ENCODE assay signal across 1 cellular context in the genomic region with DNA sequence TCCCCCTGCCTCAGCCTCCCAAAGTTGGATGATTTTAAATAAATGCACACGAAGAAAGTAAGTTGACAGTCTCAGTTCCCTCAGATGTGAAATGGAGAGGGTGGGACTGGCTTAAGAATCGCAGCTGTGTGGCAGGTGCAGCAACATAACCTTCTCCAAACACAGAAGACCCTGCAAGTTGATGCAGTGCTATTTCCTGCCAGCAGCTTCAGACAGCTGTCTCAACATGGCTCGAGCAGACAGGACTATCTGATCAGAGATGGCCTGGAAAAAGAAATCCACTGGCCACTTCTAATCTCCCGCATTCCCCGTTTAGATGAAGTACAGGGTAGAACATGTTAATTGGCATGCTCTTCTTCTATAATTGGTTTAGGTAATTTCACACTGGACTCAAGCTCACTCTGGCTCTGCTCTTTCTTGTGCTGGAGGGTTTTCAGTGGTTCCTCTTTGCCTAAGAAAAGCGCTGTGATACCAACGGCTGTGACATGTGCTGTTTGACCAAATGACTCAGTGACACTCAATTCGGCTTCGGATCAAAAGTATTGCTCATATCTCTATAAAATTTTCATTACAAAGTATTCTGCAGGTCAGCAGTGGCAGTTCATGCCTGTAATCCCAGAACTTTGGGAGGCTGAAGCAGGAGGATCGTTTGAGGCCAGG.
TF ChIP-seq lines count a peak whose summit lies in the region.

No MANE protein-coding gene starts in this region.

TF ChIP-seq in GM12878, 131 proteins besides CTCF, POLR2A, EP300 and RAD21 (continued from another document and continues in another):
- TF ChIP-seq, protein P1, sequence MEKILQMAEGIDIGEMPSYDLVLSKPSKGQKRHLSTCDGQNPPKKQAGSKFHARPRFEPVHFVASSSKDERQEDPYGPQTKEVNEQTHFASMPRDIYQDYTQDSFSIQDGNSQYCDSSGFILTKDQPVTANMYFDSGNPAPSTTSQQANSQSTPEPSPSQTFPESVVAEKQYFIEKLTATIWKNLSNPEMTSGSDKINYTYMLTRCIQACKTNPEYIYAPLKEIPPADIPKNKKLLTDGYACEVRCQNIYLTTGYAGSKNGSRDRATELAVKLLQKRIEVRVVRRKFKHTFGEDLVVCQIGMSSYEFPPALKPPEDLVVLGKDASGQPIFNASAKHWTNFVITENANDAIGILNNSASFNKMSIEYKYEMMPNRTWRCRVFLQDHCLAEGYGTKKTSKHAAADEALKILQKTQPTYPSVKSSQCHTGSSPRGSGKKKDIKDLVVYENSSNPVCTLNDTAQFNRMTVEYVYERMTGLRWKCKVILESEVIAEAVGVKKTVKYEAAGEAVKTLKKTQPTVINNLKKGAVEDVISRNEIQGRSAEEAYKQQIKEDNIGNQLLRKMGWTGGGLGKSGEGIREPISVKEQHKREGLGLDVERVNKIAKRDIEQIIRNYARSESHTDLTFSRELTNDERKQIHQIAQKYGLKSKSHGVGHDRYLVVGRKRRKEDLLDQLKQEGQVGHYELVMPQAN (conservative IDR thresholded peaks at IDR 0.05): no peak
- TF ChIP-seq NR2C1 (IDR thresholded peaks at IDR 0.05) (no peak), TAF1 (IDR thresholded peaks at IDR 0.05; ENCODE audit: borderline replicate concordance, low read depth, low read length) (peak; percentile 20; the same call in 1 of the 2 replicates), NR2F1 (conservative IDR thresholded peaks at IDR 0.05) (no peak), SP1 (IDR thresholded peaks at IDR 0.05; ENCODE audit: low read depth, low read length) (no peak), CBFB (IDR thresholded peaks at IDR 0.05; ENCODE audit: low read depth) (no peak), TCF3 (IDR thresholded peaks at IDR 0.05; ENCODE audit: borderline replicate concordance, insufficient read depth, low read depth, low read length) (peak; percentile 95), RBBP5 (conservative IDR thresholded peaks at IDR 0.05) (no peak), CHD2 (IDR thresholded peaks at IDR 0.05; ENCODE audit: borderline replicate concordance, low read depth, low read length) (no peak), CBX5 (IDR thresholded peaks at IDR 0.05; ENCODE audit: low read depth) (0 out of 2 replicates have a peak, but pooled peaks have one; percentile 12), HCFC1 (IDR thresholded peaks at IDR 0.05; ENCODE audit: low read length) (no peak), RB1 (IDR thresholded peaks at IDR 0.05; ENCODE audit: borderline replicate concordance) (no peak), CHD1 (IDR thresholded peaks at IDR 0.05; ENCODE audit: low read depth, low read length) (no peak), YBX1 (IDR thresholded peaks at IDR 0.05) (no peak), RFX5 (IDR thresholded peaks at IDR 0.05; ENCODE audit: low read depth, low read length) (no peak), MXI1 (IDR thresholded peaks at IDR 0.05; ENCODE audit: low read depth, low read length) (no peak), ESRRA (IDR thresholded peaks at IDR 0.05; ENCODE audit: low read length) (no peak), IKZF1 (conservative IDR thresholded peaks at IDR 0.05) (peak; percentile 42; the same call in 1 of the 2 replicates), SMAD1 (IDR thresholded peaks at IDR 0.05; ENCODE audit: low read depth, partially characterized antibody) (no peak), HDAC6 (IDR thresholded peaks at IDR 0.05; ENCODE audit: unreplicated experiment) (no peak), PAX8 (IDR thresholded peaks at IDR 0.05) (no peak), SPI1 (IDR thresholded peaks at IDR 0.05; ENCODE audit: borderline replicate concordance, insufficient read depth, low read depth, low read length) (no peak), NFXL1 (IDR thresholded peaks at IDR 0.05; ENCODE audit: borderline replicate concordance) (no peak), TARDBP (IDR thresholded peaks at IDR 0.05; ENCODE audit: borderline replicate concordance) (no peak), ATF7 (IDR thresholded peaks at IDR 0.05; ENCODE audit: low read depth) (no peak), POU2F2 (IDR thresholded peaks at IDR 0.05; ENCODE audit: borderline replicate concordance, low read depth, low read length) (peak; percentile 11; the same call in 1 of the 3 replicates), TCF7 (IDR thresholded peaks at IDR 0.05; ENCODE audit: borderline replicate concordance) (no peak), KDM1A (IDR thresholded peaks at IDR 0.05; ENCODE audit: borderline replicate concordance) (no peak), KLF5 (IDR thresholded peaks at IDR 0.05; ENCODE audit: partially characterized antibody) (no peak), TCF12 (IDR thresholded peaks at IDR 0.05; ENCODE audit: low read depth, low read length) (peak; percentile 96), CREB1 (IDR thresholded peaks at IDR 0.05; ENCODE audit: low read depth) (0 out of 2 replicates have a peak, but pooled peaks have one; percentile 15), CEBPB (IDR thresholded peaks at IDR 0.05; ENCODE audit: borderline replicate concordance in 1 of 2, low read depth in 2 of 2, low read length in 2 of 2) (no peak), MTA2 (IDR thresholded peaks at IDR 0.05; ENCODE audit: low read depth) (0 out of 2 replicates have a peak, but pooled peaks have one; percentile 33), SMARCA5 (IDR thresholded peaks at IDR 0.05) (no peak), MYB (IDR thresholded peaks at IDR 0.05; ENCODE audit: borderline replicate concordance, low read depth, low read length) (no peak), IRF4 (IDR thresholded peaks at IDR 0.05; ENCODE audit: low read depth, low read length) (0 out of 2 replicates have a peak, but pooled peaks have one; percentile 3)
- TF ChIP-seq, protein P2, sequence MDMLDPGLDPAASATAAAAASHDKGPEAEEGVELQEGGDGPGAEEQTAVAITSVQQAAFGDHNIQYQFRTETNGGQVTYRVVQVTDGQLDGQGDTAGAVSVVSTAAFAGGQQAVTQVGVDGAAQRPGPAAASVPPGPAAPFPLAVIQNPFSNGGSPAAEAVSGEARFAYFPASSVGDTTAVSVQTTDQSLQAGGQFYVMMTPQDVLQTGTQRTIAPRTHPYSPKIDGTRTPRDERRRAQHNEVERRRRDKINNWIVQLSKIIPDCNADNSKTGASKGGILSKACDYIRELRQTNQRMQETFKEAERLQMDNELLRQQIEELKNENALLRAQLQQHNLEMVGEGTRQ (IDR thresholded peaks at IDR 0.05; ENCODE audit: borderline replicate concordance, low read depth, low read length): no peak
- TF ChIP-seq, protein P3, sequence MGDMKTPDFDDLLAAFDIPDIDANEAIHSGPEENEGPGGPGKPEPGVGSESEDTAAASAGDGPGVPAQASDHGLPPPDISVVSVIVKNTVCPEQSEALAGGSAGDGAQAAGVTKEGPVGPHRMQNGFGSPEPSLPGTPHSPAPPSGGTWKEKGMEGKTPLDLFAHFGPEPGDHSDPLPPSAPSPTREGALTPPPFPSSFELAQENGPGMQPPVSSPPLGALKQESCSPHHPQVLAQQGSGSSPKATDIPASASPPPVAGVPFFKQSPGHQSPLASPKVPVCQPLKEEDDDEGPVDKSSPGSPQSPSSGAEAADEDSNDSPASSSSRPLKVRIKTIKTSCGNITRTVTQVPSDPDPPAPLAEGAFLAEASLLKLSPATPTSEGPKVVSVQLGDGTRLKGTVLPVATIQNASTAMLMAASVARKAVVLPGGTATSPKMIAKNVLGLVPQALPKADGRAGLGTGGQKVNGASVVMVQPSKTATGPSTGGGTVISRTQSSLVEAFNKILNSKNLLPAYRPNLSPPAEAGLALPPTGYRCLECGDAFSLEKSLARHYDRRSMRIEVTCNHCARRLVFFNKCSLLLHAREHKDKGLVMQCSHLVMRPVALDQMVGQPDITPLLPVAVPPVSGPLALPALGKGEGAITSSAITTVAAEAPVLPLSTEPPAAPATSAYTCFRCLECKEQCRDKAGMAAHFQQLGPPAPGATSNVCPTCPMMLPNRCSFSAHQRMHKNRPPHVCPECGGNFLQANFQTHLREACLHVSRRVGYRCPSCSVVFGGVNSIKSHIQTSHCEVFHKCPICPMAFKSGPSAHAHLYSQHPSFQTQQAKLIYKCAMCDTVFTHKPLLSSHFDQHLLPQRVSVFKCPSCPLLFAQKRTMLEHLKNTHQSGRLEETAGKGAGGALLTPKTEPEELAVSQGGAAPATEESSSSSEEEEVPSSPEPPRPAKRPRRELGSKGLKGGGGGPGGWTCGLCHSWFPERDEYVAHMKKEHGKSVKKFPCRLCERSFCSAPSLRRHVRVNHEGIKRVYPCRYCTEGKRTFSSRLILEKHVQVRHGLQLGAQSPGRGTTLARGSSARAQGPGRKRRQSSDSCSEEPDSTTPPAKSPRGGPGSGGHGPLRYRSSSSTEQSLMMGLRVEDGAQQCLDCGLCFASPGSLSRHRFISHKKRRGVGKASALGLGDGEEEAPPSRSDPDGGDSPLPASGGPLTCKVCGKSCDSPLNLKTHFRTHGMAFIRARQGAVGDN (IDR thresholded peaks at IDR 0.05): peak; percentile 93
- TF ChIP-seq, protein P4, sequence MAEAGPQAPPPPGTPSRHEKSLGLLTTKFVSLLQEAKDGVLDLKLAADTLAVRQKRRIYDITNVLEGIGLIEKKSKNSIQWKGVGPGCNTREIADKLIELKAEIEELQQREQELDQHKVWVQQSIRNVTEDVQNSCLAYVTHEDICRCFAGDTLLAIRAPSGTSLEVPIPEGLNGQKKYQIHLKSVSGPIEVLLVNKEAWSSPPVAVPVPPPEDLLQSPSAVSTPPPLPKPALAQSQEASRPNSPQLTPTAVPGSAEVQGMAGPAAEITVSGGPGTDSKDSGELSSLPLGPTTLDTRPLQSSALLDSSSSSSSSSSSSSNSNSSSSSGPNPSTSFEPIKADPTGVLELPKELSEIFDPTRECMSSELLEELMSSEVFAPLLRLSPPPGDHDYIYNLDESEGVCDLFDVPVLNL (IDR thresholded peaks at IDR 0.05; ENCODE audit: low read depth, low read length): no peak
- TF ChIP-seq, protein P5, sequence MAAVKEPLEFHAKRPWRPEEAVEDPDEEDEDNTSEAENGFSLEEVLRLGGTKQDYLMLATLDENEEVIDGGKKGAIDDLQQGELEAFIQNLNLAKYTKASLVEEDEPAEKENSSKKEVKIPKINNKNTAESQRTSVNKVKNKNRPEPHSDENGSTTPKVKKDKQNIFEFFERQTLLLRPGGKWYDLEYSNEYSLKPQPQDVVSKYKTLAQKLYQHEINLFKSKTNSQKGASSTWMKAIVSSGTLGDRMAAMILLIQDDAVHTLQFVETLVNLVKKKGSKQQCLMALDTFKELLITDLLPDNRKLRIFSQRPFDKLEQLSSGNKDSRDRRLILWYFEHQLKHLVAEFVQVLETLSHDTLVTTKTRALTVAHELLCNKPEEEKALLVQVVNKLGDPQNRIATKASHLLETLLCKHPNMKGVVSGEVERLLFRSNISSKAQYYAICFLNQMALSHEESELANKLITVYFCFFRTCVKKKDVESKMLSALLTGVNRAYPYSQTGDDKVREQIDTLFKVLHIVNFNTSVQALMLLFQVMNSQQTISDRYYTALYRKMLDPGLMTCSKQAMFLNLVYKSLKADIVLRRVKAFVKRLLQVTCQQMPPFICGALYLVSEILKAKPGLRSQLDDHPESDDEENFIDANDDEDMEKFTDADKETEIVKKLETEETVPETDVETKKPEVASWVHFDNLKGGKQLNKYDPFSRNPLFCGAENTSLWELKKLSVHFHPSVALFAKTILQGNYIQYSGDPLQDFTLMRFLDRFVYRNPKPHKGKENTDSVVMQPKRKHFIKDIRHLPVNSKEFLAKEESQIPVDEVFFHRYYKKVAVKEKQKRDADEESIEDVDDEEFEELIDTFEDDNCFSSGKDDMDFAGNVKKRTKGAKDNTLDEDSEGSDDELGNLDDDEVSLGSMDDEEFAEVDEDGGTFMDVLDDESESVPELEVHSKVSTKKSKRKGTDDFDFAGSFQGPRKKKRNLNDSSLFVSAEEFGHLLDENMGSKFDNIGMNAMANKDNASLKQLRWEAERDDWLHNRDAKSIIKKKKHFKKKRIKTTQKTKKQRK (IDR thresholded peaks at IDR 0.05; ENCODE audit: low read depth, low read length): no peak
- TF ChIP-seq, protein P6, sequence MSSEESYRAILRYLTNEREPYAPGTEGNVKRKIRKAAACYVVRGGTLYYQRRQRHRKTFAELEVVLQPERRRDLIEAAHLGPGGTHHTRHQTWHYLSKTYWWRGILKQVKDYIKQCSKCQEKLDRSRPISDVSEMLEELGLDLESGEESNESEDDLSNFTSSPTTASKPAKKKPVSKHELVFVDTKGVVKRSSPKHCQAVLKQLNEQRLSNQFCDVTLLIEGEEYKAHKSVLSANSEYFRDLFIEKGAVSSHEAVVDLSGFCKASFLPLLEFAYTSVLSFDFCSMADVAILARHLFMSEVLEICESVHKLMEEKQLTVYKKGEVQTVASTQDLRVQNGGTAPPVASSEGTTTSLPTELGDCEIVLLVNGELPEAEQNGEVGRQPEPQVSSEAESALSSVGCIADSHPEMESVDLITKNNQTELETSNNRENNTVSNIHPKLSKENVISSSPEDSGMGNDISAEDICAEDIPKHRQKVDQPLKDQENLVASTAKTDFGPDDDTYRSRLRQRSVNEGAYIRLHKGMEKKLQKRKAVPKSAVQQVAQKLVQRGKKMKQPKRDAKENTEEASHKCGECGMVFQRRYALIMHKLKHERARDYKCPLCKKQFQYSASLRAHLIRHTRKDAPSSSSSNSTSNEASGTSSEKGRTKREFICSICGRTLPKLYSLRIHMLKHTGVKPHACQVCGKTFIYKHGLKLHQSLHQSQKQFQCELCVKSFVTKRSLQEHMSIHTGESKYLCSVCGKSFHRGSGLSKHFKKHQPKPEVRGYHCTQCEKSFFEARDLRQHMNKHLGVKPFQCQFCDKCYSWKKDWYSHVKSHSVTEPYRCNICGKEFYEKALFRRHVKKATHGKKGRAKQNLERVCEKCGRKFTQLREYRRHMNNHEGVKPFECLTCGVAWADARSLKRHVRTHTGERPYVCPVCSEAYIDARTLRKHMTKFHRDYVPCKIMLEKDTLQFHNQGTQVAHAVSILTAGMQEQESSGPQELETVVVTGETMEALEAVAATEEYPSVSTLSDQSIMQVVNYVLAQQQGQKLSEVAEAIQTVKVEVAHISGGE (CRISPR knock-in tag; IDR thresholded peaks at IDR 0.05): no peak
- TF ChIP-seq, protein P7, sequence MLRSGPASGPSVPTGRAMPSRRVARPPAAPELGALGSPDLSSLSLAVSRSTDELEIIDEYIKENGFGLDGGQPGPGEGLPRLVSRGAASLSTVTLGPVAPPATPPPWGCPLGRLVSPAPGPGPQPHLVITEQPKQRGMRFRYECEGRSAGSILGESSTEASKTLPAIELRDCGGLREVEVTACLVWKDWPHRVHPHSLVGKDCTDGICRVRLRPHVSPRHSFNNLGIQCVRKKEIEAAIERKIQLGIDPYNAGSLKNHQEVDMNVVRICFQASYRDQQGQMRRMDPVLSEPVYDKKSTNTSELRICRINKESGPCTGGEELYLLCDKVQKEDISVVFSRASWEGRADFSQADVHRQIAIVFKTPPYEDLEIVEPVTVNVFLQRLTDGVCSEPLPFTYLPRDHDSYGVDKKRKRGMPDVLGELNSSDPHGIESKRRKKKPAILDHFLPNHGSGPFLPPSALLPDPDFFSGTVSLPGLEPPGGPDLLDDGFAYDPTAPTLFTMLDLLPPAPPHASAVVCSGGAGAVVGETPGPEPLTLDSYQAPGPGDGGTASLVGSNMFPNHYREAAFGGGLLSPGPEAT (IDR thresholded peaks at IDR 0.05; ENCODE audit: low read depth): no peak; the same call in 1 of the 2 replicates
- TF ChIP-seq, protein P8, sequence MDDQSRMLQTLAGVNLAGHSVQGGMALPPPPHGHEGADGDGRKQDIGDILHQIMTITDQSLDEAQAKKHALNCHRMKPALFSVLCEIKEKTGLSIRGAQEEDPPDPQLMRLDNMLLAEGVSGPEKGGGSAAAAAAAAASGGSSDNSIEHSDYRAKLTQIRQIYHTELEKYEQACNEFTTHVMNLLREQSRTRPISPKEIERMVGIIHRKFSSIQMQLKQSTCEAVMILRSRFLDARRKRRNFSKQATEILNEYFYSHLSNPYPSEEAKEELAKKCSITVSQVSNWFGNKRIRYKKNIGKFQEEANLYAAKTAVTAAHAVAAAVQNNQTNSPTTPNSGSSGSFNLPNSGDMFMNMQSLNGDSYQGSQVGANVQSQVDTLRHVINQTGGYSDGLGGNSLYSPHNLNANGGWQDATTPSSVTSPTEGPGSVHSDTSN (IDR thresholded peaks at IDR 0.05; ENCODE audit: insufficient replicate concordance, low read depth, low read length): no peak
